In the genomic region with DNA sequence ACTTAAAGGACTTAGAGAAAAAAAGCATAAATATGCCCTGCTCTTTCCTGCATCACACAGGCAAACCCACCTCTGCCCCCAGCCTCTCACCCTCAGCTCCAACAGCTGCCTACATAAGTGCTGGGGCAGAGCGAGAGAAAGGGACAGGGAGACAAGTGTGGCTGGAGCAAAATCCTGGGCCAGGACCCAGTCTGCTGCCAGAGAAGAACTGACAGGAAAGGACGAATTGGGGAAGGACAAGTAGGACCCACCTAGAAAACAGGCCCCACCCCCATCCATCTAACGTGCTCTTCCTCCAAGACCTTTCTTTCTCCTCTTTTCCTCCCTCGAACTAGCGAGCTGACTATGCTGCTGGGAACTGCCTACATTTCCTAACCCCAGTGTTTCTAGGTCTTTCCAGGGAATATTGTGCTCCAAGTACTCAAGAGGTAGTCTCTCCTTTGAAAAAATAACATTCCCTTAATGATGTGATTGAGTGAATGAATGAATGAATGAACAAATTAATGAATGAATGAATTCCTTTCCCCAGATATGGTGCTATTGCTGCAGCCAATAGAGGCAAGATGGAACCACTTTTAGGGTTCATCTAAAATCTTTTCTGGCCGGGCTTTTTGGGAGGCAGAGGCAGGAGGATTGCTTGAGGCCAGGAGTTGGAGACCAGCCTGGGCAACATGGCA, we compare ENCODE assay signal across 22 cellular contexts. TPM values are rescaled to one million over a fixed set of nuclear protein-coding genes. Genes with fewer than 3 reads are reported as not detected.
DNase-seq lines count a peak whose midpoint lies in the region; ATAC-seq and TF ChIP-seq lines count a peak whose summit lies in the region.
"Had no signal": no experiment of that assay in that cellular context is flagged by ENCODE, and none has a peak within 500 bp of the region (broad histone marks: within the 10 kb centered on the region; RNA-seq: fewer than 3 reads in every experiment).

No MANE protein-coding gene starts in this region.

- no peak overlapping the region for H3K9ac ChIP-seq in BLaER1

- H4K20me1 ChIP-seq in BLaER1: no peaks in the 10 kb centered on the region

- no peaks in the 10 kb centered on the region for H3K36me3 ChIP-seq in BLaER1
- H3K36me3 ChIP-seq: MG63, Peyer's patch had no signal

- H3K4me3 Mint-ChIP-seq in WTC11 (no peak overlapping the region), glutamatergic neuron (ENCODE audit: unreplicated experiment) (peak overlapping the region; percentile 11), nephron progenitor cell (no peak overlapping the region)
- no peak overlapping the region for H3K4me3 Mint-ChIP-seq in activated naive CD8-positive, alpha-beta T cell treated with anti-CD3 and anti-CD28 coated beads for 36 hours
- no peak overlapping the region for H3K4me3 Mint-ChIP-seq in activated CD8-positive, alpha-beta T cell treated with anti-CD3 and anti-CD28 coated beads for 36 hours
- H3K4me3 Mint-ChIP-seq: CD4-positive, CD25-positive, alpha-beta regulatory T cell; IgD-negative memory B cell had no signal

- H3K36me3 Mint-ChIP-seq in WTC11 (no peaks in the 10 kb centered on the region), glutamatergic neuron (ENCODE audit: unreplicated experiment) (no peaks in the 10 kb centered on the region), nephron progenitor cell (ENCODE audit: low read depth) (peaks cover 25% of the 10 kb centered on the region)
- H3K36me3 Mint-ChIP-seq in activated naive CD8-positive, alpha-beta T cell treated with anti-CD3 and anti-CD28 coated beads for 36 hours: no peaks in the 10 kb centered on the region
- no peaks in the 10 kb centered on the region for H3K36me3 Mint-ChIP-seq in activated CD8-positive, alpha-beta T cell treated with anti-CD3 and anti-CD28 coated beads for 36 hours (ENCODE audit: low read depth)
- H3K36me3 Mint-ChIP-seq: CD4-positive, CD25-positive, alpha-beta regulatory T cell; IgD-negative memory B cell had no signal

- H3K4me1 Mint-ChIP-seq in WTC11 (peaks cover 36% of the 10 kb centered on the region), glutamatergic neuron (ENCODE audit: low read depth, unreplicated experiment) (peaks cover 46% of the 10 kb centered on the region), nephron progenitor cell (peaks cover 64% of the 10 kb centered on the region)
- H3K4me1 Mint-ChIP-seq in activated naive CD8-positive, alpha-beta T cell treated with anti-CD3 and anti-CD28 coated beads for 36 hours: peaks cover 4% of the 10 kb centered on the region
- H3K4me1 Mint-ChIP-seq in activated CD8-positive, alpha-beta T cell treated with anti-CD3 and anti-CD28 coated beads for 36 hours (ENCODE audit: low read depth): peaks cover 4% of the 10 kb centered on the region

- no peak for DNase-seq in WTC11 (ENCODE audit: low spot score)
- DNase-seq in glutamatergic neuron: no peak
- DNase-seq in nephron progenitor cell: no peak
- no peak for DNase-seq in NCI-H2107 treated with DMSO at 0.1 percent for 48 hours (lab: John Stamatoyannopoulos, UW; ENCODE audit: unreplicated experiment)
- no peak for DNase-seq in NCI-H526 (lab: John Stamatoyannopoulos, UW)
- DNase-seq in activated naive CD8-positive, alpha-beta T cell treated with anti-CD3 and anti-CD28 coated beads for 36 hours: no peak
- DNase-seq in activated CD8-positive, alpha-beta T cell treated with anti-CD3 and anti-CD28 coated beads for 36 hours: no peak
- DNase-seq: 8988T; Caco-2; CD4-positive, CD25-positive, alpha-beta regulatory T cell; GOT3; Kasumi-1; MG63; NCI-H1048; NCI-H1436; NCI-H1930; NCI-H345; NCI-H526 treated with DMSO at 0.1 percent for 48 hours; NK-92 treated with Interleukin-12 subunit alpha and Interleukin-12 subunit beta, amount 100 ng/mL, for 24 hours; Peyer's patch had no signal

- TF ChIP-seq CTCF in WTC11 (IDR thresholded peaks at IDR 0.05): no peak
- TF ChIP-seq CTCF in glutamatergic neuron (IDR thresholded peaks at IDR 0.05; ENCODE audit: partially characterized antibody, unreplicated experiment): no peak
- no peak for TF ChIP-seq CTCF in nephron progenitor cell (IDR thresholded peaks at IDR 0.05)
- no peak for TF ChIP-seq CTCF in activated CD8-positive, alpha-beta T cell treated with anti-CD3 and anti-CD28 coated beads for 36 hours (IDR thresholded peaks at IDR 0.05)

- H3K4me3 ChIP-seq in BLaER1: no peak overlapping the region
- H3K4me3 ChIP-seq: MG63, Peyer's patch had no signal

- H3K27me3 Mint-ChIP-seq in WTC11 (ENCODE audit: low read depth): no peaks in the 10 kb centered on the region; the same call in 1 of the 2 replicates
- peaks cover 14% of the 10 kb centered on the region for H3K27me3 Mint-ChIP-seq in glutamatergic neuron (ENCODE audit: unreplicated experiment)
- H3K27me3 Mint-ChIP-seq in nephron progenitor cell (ENCODE audit: low read depth, poor library complexity): peaks cover 17% of the 10 kb centered on the region
- H3K27me3 Mint-ChIP-seq in activated naive CD8-positive, alpha-beta T cell treated with anti-CD3 and anti-CD28 coated beads for 36 hours: peaks cover 31% of the 10 kb centered on the region
- peaks cover 25% of the 10 kb centered on the region for H3K27me3 Mint-ChIP-seq in activated CD8-positive, alpha-beta T cell treated with anti-CD3 and anti-CD28 coated beads for 36 hours

- no peaks in the 10 kb centered on the region for H3K27me3 ChIP-seq in BLaER1
- H3K27me3 ChIP-seq: MG63, Peyer's patch had no signal

- CTCF ChIA-PET in WTC11 (lab: Charles Lee): interaction anchor here (0.5 to 2.2 kb wide), 7 partner anchors 11 to 86 kb away, joined by 3 to 10 read pairs (median 4); no protein-coding TSS in a partner anchor
- CTCF ChIA-PET in activated CD8-positive, alpha-beta T cell treated with anti-CD3 and anti-CD28 coated beads for 36 hours (lab: Charles Lee): interaction anchor here (0.7 to 1.8 kb wide), 2 partner anchors 19 to 43 kb away, joined by 3 to 6 read pairs; no protein-coding TSS in a partner anchor

- H3K27ac Mint-ChIP-seq in WTC11: no peak overlapping the region
- H3K27ac Mint-ChIP-seq in glutamatergic neuron (ENCODE audit: unreplicated experiment): no peak overlapping the region
- H3K27ac Mint-ChIP-seq in nephron progenitor cell: peak overlapping the region; percentile 27
- H3K27ac Mint-ChIP-seq in activated naive CD8-positive, alpha-beta T cell treated with anti-CD3 and anti-CD28 coated beads for 36 hours: no peak overlapping the region
- H3K27ac Mint-ChIP-seq in activated CD8-positive, alpha-beta T cell treated with anti-CD3 and anti-CD28 coated beads for 36 hours: no peak overlapping the region
- H3K27ac Mint-ChIP-seq: CD4-positive, CD25-positive, alpha-beta regulatory T cell; IgD-negative memory B cell had no signal

- H3K27ac ChIP-seq in BLaER1: no peak overlapping the region
- H3K27ac ChIP-seq: Peyer's patch had no signal

- peak; percentile 24 for ATAC-seq in WTC11
- ATAC-seq in activated CD8-positive, alpha-beta T cell treated with anti-CD3 and anti-CD28 coated beads for 36 hours: no peak

- H3K9me3 Mint-ChIP-seq in WTC11 (no peaks in the 10 kb centered on the region), glutamatergic neuron (ENCODE audit: unreplicated experiment) (no peaks in the 10 kb centered on the region), nephron progenitor cell (no peaks in the 10 kb centered on the region)
- H3K9me3 Mint-ChIP-seq in activated naive CD8-positive, alpha-beta T cell treated with anti-CD3 and anti-CD28 coated beads for 36 hours: no peaks in the 10 kb centered on the region
- no peaks in the 10 kb centered on the region for H3K9me3 Mint-ChIP-seq in activated CD8-positive, alpha-beta T cell treated with anti-CD3 and anti-CD28 coated beads for 36 hours
- H3K9me3 Mint-ChIP-seq: CD4-positive, CD25-positive, alpha-beta regulatory T cell; IgD-negative memory B cell had no signal

- POLR2A ChIA-PET in WTC11 (lab: Charles Lee): interaction anchor here (0.7 to 2.9 kb wide), 2 partner anchors 12 to 17 kb away, joined by 3 to 12 read pairs; no protein-coding TSS in a partner anchor
- POLR2A ChIA-PET in activated CD8-positive, alpha-beta T cell treated with anti-CD3 and anti-CD28 coated beads for 36 hours (lab: Charles Lee): no interaction called here

- H3K4me1 ChIP-seq in BLaER1: peaks cover 52% of the 10 kb centered on the region
- H3K4me1 ChIP-seq: Caco-2, Peyer's patch had no signal

- peak overlapping the region; percentile 45; the same call in 1 of the 2 replicates for H3K4me2 ChIP-seq in BLaER1

- intact Hi-C loops in activated CD8-positive, alpha-beta T cell treated with anti-CD3 and anti-CD28 coated beads for 36 hours (cut with micrococcal nuclease): no loop called here

- H3K9me3 ChIP-seq in BLaER1: no peaks in the 10 kb centered on the region
- H3K9me3 ChIP-seq: Caco-2, MG63, Peyer's patch had no signal

TF ChIP-seq in WTC11, 78 proteins besides CTCF, POLR2A, EP300 and RAD21 (continues in another document):
- TF ChIP-seq SP1 (CRISPR knock-in tag; conservative IDR thresholded peaks at IDR 0.05): 0 out of 2 replicates have a peak, but pooled peaks have one; percentile 13

RNA-seq across cellular contexts. Expression of a gene that starts 18.4 kb away (rescaled TPM):
- total RNA-seq in WTC11 (2021): 14.5 to 15.6 TPM (median 15.3 TPM) in 3 replicates
- 53.9 TPM for total RNA-seq in glutamatergic neuron (ENCODE audit: unreplicated experiment)
- total RNA-seq in activated naive CD8-positive, alpha-beta T cell treated with anti-CD3 and anti-CD28 coated beads for 36 hours: under 1 TPM; 0.42 to 0.45 TPM
- under 1 TPM; 0.20 to 0.31 TPM for total RNA-seq in activated CD8-positive, alpha-beta T cell treated with anti-CD3 and anti-CD28 coated beads for 36 hours

RNA-seq across cellular contexts. Expression of a gene that starts 26.5 kb away (rescaled TPM):
- total RNA-seq in WTC11 (2021): 49.2 to 53.5 TPM (median 53.5 TPM) in 3 replicates
- total RNA-seq in glutamatergic neuron (ENCODE audit: unreplicated experiment): 342 TPM
- total RNA-seq in activated naive CD8-positive, alpha-beta T cell treated with anti-CD3 and anti-CD28 coated beads for 36 hours: not detected
- not detected for total RNA-seq in activated CD8-positive, alpha-beta T cell treated with anti-CD3 and anti-CD28 coated beads for 36 hours
- total RNA-seq: CD4-positive, CD25-positive, alpha-beta regulatory T cell; Peyer's patch had no signal

Comparison
In these comparisons a context has a peak if more than half of its experiments do, and no peak if none do; other contexts are left out.
1. RNA of a gene that starts 18.4 kb away (total RNA-seq): 53.9 TPM in glutamatergic neuron (single experiment) and 14.5 to 15.6 TPM in WTC11; 0.42 to 0.45 TPM in activated naive CD8-positive, alpha-beta T cell treated with anti-CD3 and anti-CD28 coated beads for 36 hours and 0.20 to 0.31 TPM in activated CD8-positive, alpha-beta T cell treated with anti-CD3 and anti-CD28 coated beads for 36 hours; every median in the first group is over 10 times any median in the second.
2. RNA of a gene that starts 26.5 kb away (total RNA-seq): 342 TPM in glutamatergic neuron (single experiment) and 49.2 to 53.5 TPM in WTC11; not detected in activated naive CD8-positive, alpha-beta T cell treated with anti-CD3 and anti-CD28 coated beads for 36 hours and not detected in activated CD8-positive, alpha-beta T cell treated with anti-CD3 and anti-CD28 coated beads for 36 hours; every median in the first group is over 10 times any median in the second.